15 cellular contexts compared by ENCODE assay signal in the genomic region with DNA sequence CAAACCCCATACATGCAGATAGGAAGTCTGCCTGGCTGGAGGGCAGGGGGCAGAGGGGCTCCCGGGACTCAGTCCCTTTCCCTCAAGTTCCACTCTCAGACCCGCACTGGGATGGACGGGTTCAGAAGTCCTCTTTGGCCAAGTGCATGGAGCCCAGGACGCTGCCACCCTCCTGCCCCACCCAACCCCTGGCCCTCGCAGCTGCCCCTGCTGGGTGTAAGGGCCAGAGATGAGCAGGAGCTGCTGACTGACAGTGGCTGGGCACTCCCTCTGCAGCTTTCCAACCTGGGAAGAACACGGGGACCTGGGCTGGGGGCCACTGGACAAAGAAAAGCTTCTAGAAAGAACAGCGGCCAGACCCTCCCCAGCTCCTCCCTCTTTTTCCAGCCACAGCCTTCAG. TPM values are rescaled to one million over a fixed set of nuclear protein-coding genes. Genes with fewer than 3 reads are reported as not detected.
DNase-seq lines count a peak whose midpoint lies in the region; ATAC-seq and TF ChIP-seq lines count a peak whose summit lies in the region.
"Had no signal": no experiment of that assay in that cellular context is flagged by ENCODE, and none has a peak within 500 bp of the region (broad histone marks: within the 10 kb centered on the region; RNA-seq: fewer than 3 reads in every experiment).

No MANE protein-coding gene starts in this region.

- peak overlapping the region; percentile 17; the same call in 1 of the 2 replicates for H3K4me2 ChIP-seq in HCT116 (ENCODE audit: low read length)
- no peak overlapping the region for H3K4me2 ChIP-seq in mesenchymal stem cell (ENCODE audit: low read length, poor library complexity, severe bottlenecking)
- peak overlapping the region; percentile 48 for H3K4me2 ChIP-seq in smooth muscle cell

- no peak overlapping the region for H2BK12ac ChIP-seq in mesenchymal stem cell (ENCODE audit: low read length in 2 of 2)

- no peak overlapping the region for H3K27ac ChIP-seq in HCT116 (ENCODE audit: low read depth, low read length)
- peak overlapping the region; percentile 92 for H3K27ac ChIP-seq in SJCRH30
- H3K27ac ChIP-seq in mesenchymal stem cell (ENCODE audit: low read length, poor library complexity, severe bottlenecking): peak overlapping the region; percentile 57
- no peak overlapping the region for H3K27ac ChIP-seq in smooth muscle cell (ENCODE audit: low read depth)

- no TSS peak for BruUV-seq in HCT116 (replicated peaks; lab: Mats Ljungman, UMichigan)

- WGBS in mesenchymal stem cell: 39% methylated on average over 5 of the region's 7 CpGs
- 62% methylated on average over 7 of the region's 7 CpGs for WGBS in smooth muscle cell (ENCODE audit: low lambda C conversion rate)

- H3K27me3 ChIP-seq in HCT116 (ENCODE audit: insufficient read depth, low read length): no peaks in the 10 kb centered on the region
- no peaks in the 10 kb centered on the region for H3K27me3 ChIP-seq in SJCRH30
- H3K27me3 ChIP-seq in mesenchymal stem cell (ENCODE audit: control insufficient read depth in 1 of 2, insufficient read depth in 1 of 2, low read length in 2 of 2): peaks cover 0 to 91% of the 10 kb centered on the region in 2 experiments
- H3K27me3 ChIP-seq in smooth muscle cell (ENCODE audit: low read depth): no peaks in the 10 kb centered on the region

- H3K36me3 ChIP-seq in HCT116 (ENCODE audit: control insufficient read depth in 1 of 2, insufficient read depth in 2 of 2, low read length in 2 of 2) (no peaks in the 10 kb centered on the region), SJCRH30 (no peaks in the 10 kb centered on the region), mesenchymal stem cell (ENCODE audit: control insufficient read depth in 1 of 2, insufficient read depth in 2 of 2, low read depth in 1 of 2, low read length in 2 of 2) (peaks cover 0 to 19% of the 10 kb centered on the region in 2 experiments), smooth muscle cell (ENCODE audit: low read depth) (no peaks in the 10 kb centered on the region)

- H4K20me1 ChIP-seq in HCT116 (ENCODE audit: insufficient read depth) (no peaks in the 10 kb centered on the region), smooth muscle cell (ENCODE audit: low read depth) (peaks cover 19% of the 10 kb centered on the region)

- no peaks in the 10 kb centered on the region for H3K79me2 ChIP-seq in HCT116 (ENCODE audit: insufficient read depth, low read length)
- H3K79me2 ChIP-seq in smooth muscle cell (ENCODE audit: low read depth): no peaks in the 10 kb centered on the region

- H3K4ac ChIP-seq in mesenchymal stem cell (ENCODE audit: low read depth in 1 of 2, low read length in 2 of 2): peak overlapping the region in 1 of 2 experiments; percentile 49

- no peak for ATAC-seq in HCT116
- ATAC-seq in HG03432 (IDR thresholded peaks at IDR 0.05; ENCODE audit: unreplicated experiment): no peak

- intact Hi-C loops in HCT116 (cut with micrococcal nuclease): no loop called here

- no peak for TF ChIP-seq POLR2A in HCT116 (IDR thresholded peaks at IDR 0.05; ENCODE audit: borderline replicate concordance, extremely low read depth, insufficient read depth, insufficient read length)

- no peak overlapping the region for H2AK5ac ChIP-seq in mesenchymal stem cell (ENCODE audit: low read length, severe bottlenecking)

- H4K8ac ChIP-seq in mesenchymal stem cell (ENCODE audit: low read length): no peak overlapping the region

- no peak overlapping the region for H3K4me3 ChIP-seq in HCT116 (replicated peaks in 1 of 2; ENCODE audit: low read depth in 1 of 2, low read length in 2 of 2)
- H3K4me3 ChIP-seq in SJCRH30: no peak overlapping the region
- no peak overlapping the region for H3K4me3 ChIP-seq in mesenchymal stem cell (ENCODE audit: insufficient read depth in 1 of 2, low read depth in 1 of 2, low read length in 2 of 2)
- H3K4me3 ChIP-seq in smooth muscle cell: no peak overlapping the region

- H3K79me1 ChIP-seq in mesenchymal stem cell (replicated peaks; ENCODE audit: low read length, poor library complexity, severe bottlenecking): peaks cover 3% of the 10 kb centered on the region

- H3K9me3 ChIP-seq in HCT116 (ENCODE audit: control insufficient read depth in 1 of 2, insufficient read depth in 1 of 2, low read depth in 1 of 2, low read length in 2 of 2) (no peaks in the 10 kb centered on the region), SJCRH30 (replicated peaks) (no peaks in the 10 kb centered on the region), mesenchymal stem cell (ENCODE audit: control insufficient read depth, low read length) (no peaks in the 10 kb centered on the region), smooth muscle cell (replicated peaks; ENCODE audit: low read depth) (no peaks in the 10 kb centered on the region)

- H3K9ac ChIP-seq in HCT116 (ENCODE audit: low read length): no peak overlapping the region
- H3K9ac ChIP-seq in mesenchymal stem cell (ENCODE audit: low read length): no peak overlapping the region
- no peak overlapping the region for H3K9ac ChIP-seq in smooth muscle cell (ENCODE audit: low read depth)

- no peak for DNase-seq in HCT116 (ENCODE audit: low read depth, low spot score)
- DNase-seq in SJCRH30: no peak
- DNase-seq in mesenchymal stem cell: no peak
- DNase-seq in smooth muscle cell (lab: John Stamatoyannopoulos, UW; ENCODE audit: unreplicated experiment): no peak
- DNase-seq in ureter (ENCODE audit: low spot score): no peak
- DNase-seq in glomerular visceral epithelial cell (ENCODE audit: extremely low spot score): no peak
- DNase-seq: CD8-positive, alpha-beta memory T cell; DMS 273 treated with DMSO at 0.1 percent for 48 hours; NCI-H146; NCI-H2107; NCI-H446 treated with DMSO at 0.1 percent for 48 hours; SIG-M5 had no signal

- no peaks in the 10 kb centered on the region for H3F3A ChIP-seq in smooth muscle cell (ENCODE audit: low read depth)

- H2BK120ac ChIP-seq in mesenchymal stem cell (ENCODE audit: low read depth, low read length): no peak overlapping the region

- CTCF ChIA-PET in HCT116 (lab: Charles Lee): no interaction called here

- TF ChIP-seq RAD21 in HCT116 (IDR thresholded peaks at IDR 0.05; ENCODE audit: low read depth): no peak

- H2BK15ac ChIP-seq in mesenchymal stem cell (ENCODE audit: low read depth, poor library complexity, severe bottlenecking): no peak overlapping the region

- peak overlapping the region in 1 of 2 experiments; percentile 20 for H3K14ac ChIP-seq in mesenchymal stem cell (ENCODE audit: low read length in 2 of 2)

- no peak overlapping the region for H4K91ac ChIP-seq in mesenchymal stem cell (ENCODE audit: low read length)

- peak overlapping the region in 1 of 2 experiments; percentile 24 for H3K23ac ChIP-seq in mesenchymal stem cell (ENCODE audit: low read length in 2 of 2)

- TF ChIP-seq CTCF in HCT116 (IDR thresholded peaks at IDR 0.05 in 2 of 3, conservative IDR thresholded peaks at IDR 0.05 in 1 of 3; ENCODE audit: borderline replicate concordance in 1 of 3, insufficient read depth in 1 of 3, low read depth in 2 of 3, low read length in 2 of 3): no peak
- no peak for TF ChIP-seq CTCF in smooth muscle cell (IDR thresholded peaks at IDR 0.05; ENCODE audit: borderline replicate concordance, insufficient read depth, poor library complexity, severe bottlenecking)

- peak overlapping the region; percentile 14 to 70 for H3K18ac ChIP-seq in mesenchymal stem cell (ENCODE audit: low read depth in 1 of 2, low read length in 2 of 2)

- H2BK5ac ChIP-seq in mesenchymal stem cell (ENCODE audit: low read depth, low read length, poor library complexity, severe bottlenecking): no peak overlapping the region

- no peak overlapping the region for H2AFZ ChIP-seq in HCT116 (ENCODE audit: low read depth, low read length, poor library complexity, severe bottlenecking)
- H2AFZ ChIP-seq in mesenchymal stem cell (ENCODE audit: low read depth, low read length): no peak overlapping the region
- H2AFZ ChIP-seq in smooth muscle cell (ENCODE audit: low read depth): no peak overlapping the region

- H3K9me2 ChIP-seq in HCT116 (ENCODE audit: insufficient read depth): no peaks in the 10 kb centered on the region

- POLR2A ChIA-PET in HCT116 (lab: Charles Lee): no interaction called here

- RAD21 ChIA-PET in HCT116 (lab: Charles Lee; ENCODE audit: low non-redundant PET in 1 of 2, low total read pairs in 2 of 2, uncharacterized antibody in 2 of 2, unreplicated experiment in 2 of 2): no interaction called here

- H3K4me1 ChIP-seq in HCT116 (ENCODE audit: control insufficient read depth in 1 of 2, insufficient read depth in 2 of 2, low read length in 2 of 2): peaks cover 9 to 37% of the 10 kb centered on the region in 2 experiments
- H3K4me1 ChIP-seq in SJCRH30: peaks cover 56% of the 10 kb centered on the region
- H3K4me1 ChIP-seq in mesenchymal stem cell (ENCODE audit: control insufficient read depth, insufficient read depth, low read depth, low read length): peaks cover 76% of the 10 kb centered on the region
- peaks cover 15% of the 10 kb centered on the region for H3K4me1 ChIP-seq in smooth muscle cell (ENCODE audit: low read depth)

RNA-seq across cellular contexts. Expression of gene L1CAM, which starts 3.4 kb away (rescaled TPM):
- total RNA-seq in HCT116 (2021; ENCODE audit: unreplicated experiment): 14.8 TPM
- polyA plus RNA-seq in HCT116 (2012): 10.4 and 10.8 TPM in 2 replicates
- 14.2 and 14.7 TPM in 2 replicates for total RNA-seq in SJCRH30 (2014; rRNA removed; shearing (Covaris generic))
- 25.9 TPM for polyA plus RNA-seq in mesenchymal stem cell (2013, experiment 1 of 2)
- polyA plus RNA-seq in mesenchymal stem cell (2013, experiment 2 of 2): 25.0 TPM
- total RNA-seq in smooth muscle cell: 27.2 and 38.6 TPM in 2 replicates
- 61.1 and 68.7 TPM in 2 replicates for polyA plus RNA-seq in smooth muscle cell
- 3.8 TPM for total RNA-seq in ureter

RNA-seq across cellular contexts. Expression of gene AVPR2, which starts 21.9 kb away (rescaled TPM):
- not detected for total RNA-seq in HCT116 (2021; ENCODE audit: unreplicated experiment)
- polyA plus RNA-seq in HCT116 (2012): 0.27 and 0.34 TPM in 2 replicates
- total RNA-seq in SJCRH30 (2014; rRNA removed; shearing (Covaris generic)): not detected in 2 replicates
- polyA plus RNA-seq in mesenchymal stem cell (2013, experiment 1 of 2): not detected
- polyA plus RNA-seq in mesenchymal stem cell (2013, experiment 2 of 2): not detected
- not detected in 2 replicates for total RNA-seq in smooth muscle cell
- not detected in 2 replicates for polyA plus RNA-seq in smooth muscle cell
- 2.3 TPM for total RNA-seq in ureter
- total RNA-seq: B cell; CD8-positive, alpha-beta memory T cell; Daoy had no signal
- polyA plus RNA-seq: CD8-positive, alpha-beta memory T cell had no signal

RNA-seq across cellular contexts. Expression of gene ARHGAP4, which starts 43.5 kb away (rescaled TPM):
- total RNA-seq in HCT116 (2021; ENCODE audit: unreplicated experiment): 67.4 TPM
- 41.2 and 44.2 TPM in 2 replicates for polyA plus RNA-seq in HCT116 (2012)
- 7.7 and 8.2 TPM in 2 replicates for total RNA-seq in SJCRH30 (2014; rRNA removed; shearing (Covaris generic))
- 0.83 TPM for polyA plus RNA-seq in mesenchymal stem cell (2013, experiment 1 of 2)
- polyA plus RNA-seq in mesenchymal stem cell (2013, experiment 2 of 2): 1.1 TPM
- 7.6 and 10.9 TPM in 2 replicates for total RNA-seq in smooth muscle cell
- 11.5 and 15.5 TPM in 2 replicates for polyA plus RNA-seq in smooth muscle cell
- total RNA-seq in ureter: 43.7 TPM

RNA-seq across cellular contexts. Expression of gene PDZD4, which starts 52.2 kb away (rescaled TPM):
- total RNA-seq in HCT116 (2021; ENCODE audit: unreplicated experiment): 0.30 TPM
- polyA plus RNA-seq in HCT116 (2012): 0.10 and 0.40 TPM in 2 replicates
- total RNA-seq in SJCRH30 (2014; rRNA removed; shearing (Covaris generic)): 7.1 and 9.1 TPM in 2 replicates
- 0.47 TPM for polyA plus RNA-seq in mesenchymal stem cell (2013, experiment 1 of 2)
- polyA plus RNA-seq in mesenchymal stem cell (2013, experiment 2 of 2): 0.40 TPM
- 2.3 and 3.1 TPM in 2 replicates for total RNA-seq in smooth muscle cell
- polyA plus RNA-seq in smooth muscle cell: 2.3 and 2.9 TPM in 2 replicates
- 10.6 TPM for total RNA-seq in ureter
- total RNA-seq: B cell had no signal

RNA-seq across cellular contexts. Expression of gene NAA10, which starts 52.3 kb away (rescaled TPM):
- total RNA-seq in HCT116 (2021; ENCODE audit: unreplicated experiment): 124 TPM
- polyA plus RNA-seq in HCT116 (2012): 135 and 156 TPM in 2 replicates
- total RNA-seq in SJCRH30 (2014; rRNA removed; shearing (Covaris generic)): 58.6 and 69.6 TPM in 2 replicates
- 173 TPM for polyA plus RNA-seq in mesenchymal stem cell (2013, experiment 1 of 2)
- 171 TPM for polyA plus RNA-seq in mesenchymal stem cell (2013, experiment 2 of 2)
- 80.1 and 81.2 TPM in 2 replicates for total RNA-seq in smooth muscle cell
- polyA plus RNA-seq in smooth muscle cell: 124 and 149 TPM in 2 replicates
- total RNA-seq in ureter: 83.7 TPM

Comparison
In these comparisons a context has a peak if more than half of its experiments do, and no peak if none do; other contexts are left out.
1. H3K27ac ChIP-seq: peak in SJCRH30 (single experiment) and mesenchymal stem cell (single experiment); none in HCT116 (single experiment) and smooth muscle cell (single experiment).